In genomic region chr20:49635829-49636228, GRCh38 we compare ENCODE assay signal across 18 cellular contexts.
A peak's percentile ranks its signal among the peaks of the same experiment; 100 is the strongest.
DNase-seq lines count a peak whose midpoint lies in the region; ATAC-seq, FAIRE-seq and TF ChIP-seq lines count a peak whose summit lies in the region.
"Had no signal": no experiment of that assay in that cellular context is flagged by ENCODE, and none has a peak within 500 bp of the region (broad histone marks: within the 10 kb centered on the region; RNA-seq: fewer than 3 reads in every experiment).

No MANE protein-coding gene starts in this region.

- H3T11ph ChIP-seq in H9 (ENCODE audit: low read length): no peak overlapping the region

- H2BK12ac ChIP-seq in H9 (ENCODE audit: insufficient read length, low read depth, low read length) (no peak overlapping the region), mesenchymal stem cell (ENCODE audit: low read length in 2 of 2) (no peak overlapping the region)

- H3K36me3 ChIP-seq in mesenchymal stem cell (ENCODE audit: control insufficient read depth in 1 of 2, insufficient read depth in 2 of 2, low read depth in 1 of 2, low read length in 2 of 2) (peaks cover 55 to 83% of the 10 kb centered on the region in 2 experiments), spleen (peaks cover 0 to 87% (median 48%) of the 10 kb centered on the region in 6 donors), prostate gland (no peaks in the 10 kb centered on the region)

- TF ChIP-seq POLR2A in Raji (IDR thresholded peaks at IDR 0.05; ENCODE audit: insufficient read depth, low read depth, low read length) (0 out of 2 replicates have a peak, but pooled peaks have one; percentile 3), spleen (IDR thresholded peaks at IDR 0.05) (no peak), prostate gland (IDR thresholded peaks at IDR 0.05) (no peak), GM12892 (IDR thresholded peaks at IDR 0.05; ENCODE audit: low read depth, low read length) (no peak)

- H3K4me3 ChIP-seq in mesenchymal stem cell (ENCODE audit: insufficient read depth in 1 of 2, low read depth in 1 of 2, low read length in 2 of 2) (no peak overlapping the region), spleen (no peak overlapping the region), prostate gland (no peak overlapping the region)
- H3K4me3 ChIP-seq: K562, right lobe of liver had no signal

- no peak for TF ChIP-seq CTCF in H9 (conservative IDR thresholded peaks at IDR 0.05)
- no peak for TF ChIP-seq CTCF in spleen (IDR thresholded peaks at IDR 0.05 in 8 of 11, conservative IDR thresholded peaks at IDR 0.05 in 3 of 11)
- TF ChIP-seq CTCF in prostate gland (IDR thresholded peaks at IDR 0.05): no peak

- H3K27me3 Mint-ChIP-seq in H9 (ENCODE audit: low read depth): no peaks in the 10 kb centered on the region
- H3K27me3 Mint-ChIP-seq: activated CD4-positive, alpha-beta memory T cell treated with anti-CD3 and anti-CD28 coated beads for 36 hours; memory B cell; naive thymus-derived CD8-positive, alpha-beta T cell had no signal

- no peak overlapping the region for H3K56ac ChIP-seq in H9 (ENCODE audit: insufficient read length, low read depth, low read length)

- H3K27me3 ChIP-seq in H9 (ENCODE audit: insufficient read depth, low read length) (no peaks in the 10 kb centered on the region), mesenchymal stem cell (ENCODE audit: control insufficient read depth in 1 of 2, insufficient read depth in 1 of 2, low read length in 2 of 2) (no peaks in the 10 kb centered on the region), spleen (replicated peaks in 1 of 7) (no peaks in the 10 kb centered on the region), prostate gland (replicated peaks; ENCODE audit: insufficient read depth) (no peaks in the 10 kb centered on the region)
- H3K27me3 ChIP-seq: right lobe of liver had no signal

- H3K23me2 ChIP-seq in H9 (ENCODE audit: insufficient read length, low read depth, low read length, poor library complexity, severe bottlenecking): no peaks in the 10 kb centered on the region

- H3K18ac ChIP-seq in H9 (ENCODE audit: insufficient read length, low read depth, low read length) (no peak overlapping the region), mesenchymal stem cell (ENCODE audit: low read depth in 1 of 2, low read length in 2 of 2) (no peak overlapping the region)

- no peaks in the 10 kb centered on the region for H3K79me1 ChIP-seq in H9 (ENCODE audit: insufficient read depth, low read depth, low read length, poor library complexity, severe bottlenecking)
- H3K79me1 ChIP-seq in mesenchymal stem cell (replicated peaks; ENCODE audit: low read length, poor library complexity, severe bottlenecking): peaks cover 36% of the 10 kb centered on the region

- H2AK5ac ChIP-seq in H9 (ENCODE audit: insufficient read length, low read length) (no peak overlapping the region), mesenchymal stem cell (ENCODE audit: low read length, severe bottlenecking) (no peak overlapping the region)

- peaks cover 44 to 56% of the 10 kb centered on the region in 2 experiments for H3K4me1 Mint-ChIP-seq in H9

- no peak overlapping the region for H3K4me2 ChIP-seq in H9 (ENCODE audit: insufficient read depth, insufficient read length, low read length)
- no peak overlapping the region for H3K4me2 ChIP-seq in mesenchymal stem cell (ENCODE audit: low read length, poor library complexity, severe bottlenecking)

- peaks cover 28 to 72% (median 62%) of the 10 kb centered on the region in 3 experiments; a peak in 6 of 7 replicates for H3K36me3 Mint-ChIP-seq in H9 (ENCODE audit: insufficient read depth in 1 of 3, low read depth in 3 of 3)

- intact Hi-C loops in spleen (cut with DNase I; ENCODE audit: low total_unique reads): no loop called here
- intact Hi-C loops in prostate gland (cut with DNase I): no loop called here

- no peak overlapping the region for H3K27ac ChIP-seq in H9 (ENCODE audit: insufficient read length, low read depth, low read length)
- H3K27ac ChIP-seq in mesenchymal stem cell (ENCODE audit: low read length, poor library complexity, severe bottlenecking): no peak overlapping the region
- H3K27ac ChIP-seq in spleen: peak overlapping the region in 7 of 8 donors; percentile 20 to 63 (median 57)
- H3K27ac ChIP-seq in prostate gland: peak overlapping the region in 1 of 2 donors; percentile 24
- H3K27ac ChIP-seq: HL-60 had no signal

- DNase-seq in H9 (no peak), mesenchymal stem cell (no peak), spleen (no peak), prostate gland (ENCODE audit: low spot score) (no peak), GM12892 (ENCODE audit: insufficient read length) (no peak)
- DNase-seq: activated CD4-positive, alpha-beta memory T cell treated with anti-CD3 and anti-CD28 coated beads for 36 hours; Calu3; islet precursor cell; naive thymus-derived CD8-positive, alpha-beta T cell; NCI-H524 had no signal

- no peak overlapping the region for H4K91ac ChIP-seq in H9 (ENCODE audit: insufficient read length, low read depth, low read length)
- peak overlapping the region; percentile 43 for H4K91ac ChIP-seq in mesenchymal stem cell (ENCODE audit: low read length)

- H3K4me1 ChIP-seq in H9 (ENCODE audit: insufficient read depth, low read length) (peaks cover 5% of the 10 kb centered on the region), mesenchymal stem cell (ENCODE audit: control insufficient read depth, insufficient read depth, low read depth, low read length) (peaks cover 2% of the 10 kb centered on the region), spleen (peaks cover 9 to 62% (median 37%) of the 10 kb centered on the region in 6 donors), prostate gland (replicated peaks) (no peaks in the 10 kb centered on the region)

- H2AFZ ChIP-seq in H9 (ENCODE audit: low read length) (no peak overlapping the region), mesenchymal stem cell (ENCODE audit: low read depth, low read length) (no peak overlapping the region)

- H3K79me2 ChIP-seq in H9 (ENCODE audit: insufficient read depth, low read length): no peaks in the 10 kb centered on the region

- H4K8ac ChIP-seq in H9 (replicated peaks; ENCODE audit: insufficient read length, low read depth, low read length) (no peak overlapping the region), mesenchymal stem cell (ENCODE audit: low read length) (no peak overlapping the region)

- H3K9me3 ChIP-seq in H9 (ENCODE audit: control insufficient read depth, low read depth, low read length) (no peaks in the 10 kb centered on the region), mesenchymal stem cell (ENCODE audit: control insufficient read depth, low read length) (no peaks in the 10 kb centered on the region), spleen (no peaks in the 10 kb centered on the region), prostate gland (no peaks in the 10 kb centered on the region)
- H3K9me3 ChIP-seq: right lobe of liver had no signal

- no peak for FAIRE-seq in GM12892 (lab: Jason Lieb, UNC)
- FAIRE-seq: GM19239, K562 had no signal

- no peak overlapping the region for H4K5ac ChIP-seq in H9 (ENCODE audit: insufficient read length, low read depth, low read length)

- no peak for ATAC-seq in HG03097 (IDR thresholded peaks at IDR 0.05; ENCODE audit: low FRiP score, unreplicated experiment)
- ATAC-seq: K562; naive thymus-derived CD8-positive, alpha-beta T cell; WTC11 had no signal

- H2BK5ac ChIP-seq in H9 (ENCODE audit: insufficient read length, low read length) (no peak overlapping the region), mesenchymal stem cell (ENCODE audit: low read depth, low read length, poor library complexity, severe bottlenecking) (no peak overlapping the region)

- no peak overlapping the region; the same call in 1 of the 2 replicates for H3K14ac ChIP-seq in H9 (ENCODE audit: insufficient read depth, low read length)
- H3K14ac ChIP-seq in mesenchymal stem cell (ENCODE audit: low read length in 2 of 2): no peak overlapping the region

- H2BK15ac ChIP-seq in H9 (ENCODE audit: low read depth, low read length): no peak overlapping the region
- peak overlapping the region; percentile 60 for H2BK15ac ChIP-seq in mesenchymal stem cell (ENCODE audit: low read depth, poor library complexity, severe bottlenecking)

- H2BK20ac ChIP-seq in H9 (ENCODE audit: low read depth, low read length, poor library complexity, severe bottlenecking): no peak overlapping the region

- no peak overlapping the region for H3K4me3 Mint-ChIP-seq in H9
- H3K4me3 Mint-ChIP-seq: activated CD4-positive, alpha-beta memory T cell treated with anti-CD3 and anti-CD28 coated beads for 36 hours; memory B cell; WTC11 had no signal

- WGBS in H9 (ENCODE audit: extremely low coverage, insufficient read length, low lambda C conversion rate): no CpG with 5 or more reads among the region's 11 CpGs
- 72% methylated on average over 11 of the region's 11 CpGs for WGBS in mesenchymal stem cell
- WGBS in spleen, 5 donors: 45 to 75% (median 53%) methylated on average over 11 of the region's 11 CpGs
- WGBS in prostate gland: 64% methylated on average over 11 of the region's 11 CpGs

- peak overlapping the region in 2 of 3 experiments; percentile 80 to 84; a peak in 4 of 7 replicates for H3K27ac Mint-ChIP-seq in H9
- H3K27ac Mint-ChIP-seq: activated CD4-positive, alpha-beta memory T cell treated with anti-CD3 and anti-CD28 coated beads for 36 hours; memory B cell had no signal

- no peak overlapping the region for H3K9ac ChIP-seq in H9 (ENCODE audit: extremely low read depth, insufficient read length, low read length)
- H3K9ac ChIP-seq in mesenchymal stem cell (ENCODE audit: low read length): no peak overlapping the region

- H2BK120ac ChIP-seq in H9 (ENCODE audit: low read depth, low read length, poor library complexity, severe bottlenecking) (no peak overlapping the region), mesenchymal stem cell (ENCODE audit: low read depth, low read length) (no peak overlapping the region)

- H3K4ac ChIP-seq in H9 (ENCODE audit: low read depth, low read length) (no peak overlapping the region), mesenchymal stem cell (ENCODE audit: low read depth in 1 of 2, low read length in 2 of 2) (no peak overlapping the region)

- H3K9me3 Mint-ChIP-seq in H9: no peaks in the 10 kb centered on the region
- H3K9me3 Mint-ChIP-seq: activated CD4-positive, alpha-beta memory T cell treated with anti-CD3 and anti-CD28 coated beads for 36 hours; memory B cell; naive thymus-derived CD8-positive, alpha-beta T cell; WTC11 had no signal

- H4K20me1 ChIP-seq in H9 (ENCODE audit: control insufficient read depth, insufficient read depth, insufficient read length): no peaks in the 10 kb centered on the region

- H3K23ac ChIP-seq in H9 (ENCODE audit: insufficient read length, low read depth, low read length) (no peak overlapping the region), mesenchymal stem cell (ENCODE audit: low read length in 2 of 2) (no peak overlapping the region)

Comparison
In these comparisons a context has a peak if more than half of its experiments do, and no peak if none do; other contexts are left out.
1. H3K27ac ChIP-seq: peak in spleen (7 of 8); none in H9 (single experiment) and mesenchymal stem cell (single experiment).